Comparison of ENCODE assay signal across 23 cellular contexts in the genomic region with DNA sequence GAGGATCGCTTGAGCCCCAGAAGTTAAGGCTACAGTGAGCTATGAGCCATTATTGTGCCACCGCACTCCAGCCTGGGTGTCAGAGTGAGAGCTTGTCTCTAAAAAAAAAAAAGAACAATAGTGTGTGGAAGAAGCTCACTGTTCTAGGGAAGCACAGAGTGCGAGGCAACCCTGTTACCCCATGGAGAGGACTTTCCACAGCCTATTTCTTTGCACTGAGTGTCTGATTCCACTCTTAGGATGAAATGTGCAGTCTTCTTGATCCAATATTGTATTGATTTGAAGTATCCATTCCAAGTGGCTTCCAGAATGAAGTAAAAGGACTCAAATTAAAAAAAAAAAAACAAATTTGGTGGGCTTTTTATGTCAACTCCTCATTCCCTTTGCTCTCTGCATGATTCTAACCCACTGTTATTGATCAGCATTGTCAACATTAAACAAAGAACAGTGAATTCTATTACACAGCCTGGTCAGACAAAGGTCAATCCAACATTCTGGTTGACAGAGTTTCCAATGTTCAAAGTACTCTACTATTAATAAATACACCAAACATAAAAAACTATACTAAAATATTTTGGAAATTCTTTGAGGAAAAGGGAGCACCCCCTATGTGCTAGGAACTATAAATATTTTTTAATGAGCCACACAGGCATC.
DNase-seq lines count a peak whose midpoint lies in the region; ATAC-seq, FAIRE-seq and TF ChIP-seq lines count a peak whose summit lies in the region.
"Had no signal": no experiment of that assay in that cellular context is flagged by ENCODE, and none has a peak within 500 bp of the region (broad histone marks: within the 10 kb centered on the region; RNA-seq: fewer than 3 reads in every experiment).

No MANE protein-coding gene starts in this region.

- peak in 1 of 2 donors; percentile 34 for TF ChIP-seq RAD21 in liver (IDR thresholded peaks at IDR 0.05)

- H3K27ac ChIP-seq in liver (ENCODE audit: low read depth in 1 of 2, low read length in 2 of 2): no peak overlapping the region
- no peak overlapping the region for H3K27ac ChIP-seq in colonic mucosa
- H3K27ac ChIP-seq: 22Rv1; A549; BLaER1 treated with 17β-estradiol and CSF1 and Interleukin-3, amounts not matched to agents 10 nM and 100 nM; C4-2B had no signal

- H3K9ac ChIP-seq in liver (ENCODE audit: low read depth in 1 of 2, low read length in 2 of 2) (no peak overlapping the region), colonic mucosa (ENCODE audit: low read depth in 2 of 2, low read length in 2 of 2) (no peak overlapping the region)
- H3K9ac ChIP-seq: BLaER1 treated with 17β-estradiol and CSF1 and Interleukin-3, amounts not matched to agents 10 nM and 100 nM had no signal

- FAIRE-seq in HTR-8/SVneo (lab: Jason Lieb, UNC): no peak
- FAIRE-seq: A549, D721Med, G401.6, GM12891, GM19239 had no signal

- H3K9me3 ChIP-seq in liver (ENCODE audit: control insufficient read depth in 4 of 4, low read length in 3 of 4) (no peaks in the 10 kb centered on the region), colonic mucosa (no peaks in the 10 kb centered on the region)
- H3K9me3 ChIP-seq: A549; BLaER1 treated with 17β-estradiol and CSF1 and Interleukin-3, amounts not matched to agents 10 nM and 100 nM; Caco-2 had no signal

- no peak overlapping the region for H3K27ac Mint-ChIP-seq in activated CD4-positive, alpha-beta T cell treated with anti-CD3 and anti-CD28 coated beads, Interleukin-2, amount 10 ng/mL, durations not matched to agents 24 days and 14 days
- no peak overlapping the region for H3K27ac Mint-ChIP-seq in activated CD4-positive, alpha-beta T cell treated with anti-CD3 and anti-CD28 coated beads, Interleukin-2, amount 10 ng/mL, durations not matched to agents 7 days and 5 days
- H3K27ac Mint-ChIP-seq: B cell; CD4-positive, alpha-beta T cell; CD8-positive, alpha-beta T cell had no signal

- no peak overlapping the region for H3K4me3 Mint-ChIP-seq in activated CD4-positive, alpha-beta T cell treated with anti-CD3 and anti-CD28 coated beads, Interleukin-2, amount 10 ng/mL, durations not matched to agents 24 days and 14 days
- no peak overlapping the region for H3K4me3 Mint-ChIP-seq in activated CD4-positive, alpha-beta T cell treated with anti-CD3 and anti-CD28 coated beads, Interleukin-2, amount 10 ng/mL, durations not matched to agents 7 days and 5 days
- H3K4me3 Mint-ChIP-seq: B cell; CD4-positive, alpha-beta T cell; CD8-positive, alpha-beta T cell had no signal

- H3K36me3 ChIP-seq in liver (ENCODE audit: control insufficient read depth in 4 of 4, insufficient read depth in 3 of 4, low read depth in 1 of 4, low read length in 3 of 4): no peaks in the 10 kb centered on the region
- H3K36me3 ChIP-seq in colonic mucosa: no peaks in the 10 kb centered on the region
- H3K36me3 ChIP-seq: BLaER1 treated with 17β-estradiol and CSF1 and Interleukin-3, amounts not matched to agents 10 nM and 100 nM had no signal

- peaks cover 9% of the 10 kb centered on the region for H3K27me3 Mint-ChIP-seq in activated CD4-positive, alpha-beta T cell treated with anti-CD3 and anti-CD28 coated beads, Interleukin-2, amount 10 ng/mL, durations not matched to agents 24 days and 14 days
- peaks cover 2% of the 10 kb centered on the region for H3K27me3 Mint-ChIP-seq in activated CD4-positive, alpha-beta T cell treated with anti-CD3 and anti-CD28 coated beads, Interleukin-2, amount 10 ng/mL, durations not matched to agents 7 days and 5 days

- peak; percentile 77 for ATAC-seq in left lobe of liver
- ATAC-seq: A549; CD8-positive, alpha-beta T cell had no signal

- H3K4me1 Mint-ChIP-seq in activated CD4-positive, alpha-beta T cell treated with anti-CD3 and anti-CD28 coated beads, Interleukin-2, amount 10 ng/mL, durations not matched to agents 24 days and 14 days: peaks cover 2% of the 10 kb centered on the region
- H3K4me1 Mint-ChIP-seq in activated CD4-positive, alpha-beta T cell treated with anti-CD3 and anti-CD28 coated beads, Interleukin-2, amount 10 ng/mL, durations not matched to agents 7 days and 5 days: no peaks in the 10 kb centered on the region
- H3K4me1 Mint-ChIP-seq: B cell had no signal

- peak; percentile 10 for DNase-seq in activated CD4-positive, alpha-beta T cell treated with anti-CD3 and anti-CD28 coated beads, Interleukin-2, amount 10 ng/mL, durations not matched to agents 24 days and 14 days
- DNase-seq in activated CD4-positive, alpha-beta T cell treated with anti-CD3 and anti-CD28 coated beads, Interleukin-2, amount 10 ng/mL, durations not matched to agents 7 days and 5 days: no peak
- no peak for DNase-seq in left lobe of liver (ENCODE audit: low spot score)
- DNase-seq in HTR-8/SVneo (ENCODE audit: insufficient read length, low spot score): no peak
- no peak for DNase-seq in activated naive CD4-positive, alpha-beta T cell (lab: John Stamatoyannopoulos, UW)
- DNase-seq in colonic mucosa: no peak
- DNase-seq: AML-193; Caco-2; Calu3; CD4-positive, alpha-beta T cell; CD8-positive, alpha-beta T cell; DMS79 treated with DMSO at 0.1 percent for 48 hours; GF-D8 had no signal

- POLR2A ChIA-PET in activated CD4-positive, alpha-beta T cell treated with anti-CD3 and anti-CD28 coated beads, Interleukin-2, amount 10 ng/mL, durations not matched to agents 7 days and 5 days (lab: Charles Lee): no interaction called here

- CTCF ChIA-PET in activated CD4-positive, alpha-beta T cell treated with anti-CD3 and anti-CD28 coated beads, Interleukin-2, amount 10 ng/mL, durations not matched to agents 7 days and 5 days (lab: Charles Lee): no interaction called here

- 80% methylated on average over 3 of the region's 3 CpGs for WGBS in liver

- intact Hi-C loops in activated CD4-positive, alpha-beta T cell treated with anti-CD3 and anti-CD28 coated beads, Interleukin-2, amount 10 ng/mL, durations not matched to agents 24 days and 14 days (cut with micrococcal nuclease): no loop called here
- intact Hi-C loops in colonic mucosa (cut with DNase I): no loop called here

- H3K4me1 ChIP-seq in liver (ENCODE audit: control insufficient read depth in 4 of 4, insufficient read depth in 4 of 4, low read length in 3 of 4): peaks cover 0 to 6% (median 4%) of the 10 kb centered on the region in 4 donors
- no peaks in the 10 kb centered on the region for H3K4me1 ChIP-seq in colonic mucosa
- H3K4me1 ChIP-seq: A549; BLaER1 treated with 17β-estradiol and CSF1 and Interleukin-3, amounts not matched to agents 10 nM and 100 nM; Caco-2 had no signal

- TF ChIP-seq CTCF in liver (IDR thresholded peaks at IDR 0.05; ENCODE audit: low read depth, low read length, missing input control) (no peak), colonic mucosa (IDR thresholded peaks at IDR 0.05) (no peak)

- H3K36me3 Mint-ChIP-seq in activated CD4-positive, alpha-beta T cell treated with anti-CD3 and anti-CD28 coated beads, Interleukin-2, amount 10 ng/mL, durations not matched to agents 24 days and 14 days (ENCODE audit: low read depth): no peaks in the 10 kb centered on the region
- H3K36me3 Mint-ChIP-seq in activated CD4-positive, alpha-beta T cell treated with anti-CD3 and anti-CD28 coated beads, Interleukin-2, amount 10 ng/mL, durations not matched to agents 7 days and 5 days (ENCODE audit: low read depth): no peaks in the 10 kb centered on the region
- H3K36me3 Mint-ChIP-seq: CD8-positive, alpha-beta T cell had no signal

- H3K27me3 ChIP-seq in liver (ENCODE audit: control insufficient read depth in 4 of 4, insufficient read depth in 4 of 4, low read length in 3 of 4) (no peaks in the 10 kb centered on the region), colonic mucosa (no peaks in the 10 kb centered on the region)
- H3K27me3 ChIP-seq: BLaER1 treated with 17β-estradiol and CSF1 and Interleukin-3, amounts not matched to agents 10 nM and 100 nM had no signal

- H3K4me3 ChIP-seq in liver (ENCODE audit: low read depth in 1 of 3, low read length in 3 of 3): no peak overlapping the region
- no peak overlapping the region for H3K4me3 ChIP-seq in colonic mucosa
- H3K4me3 ChIP-seq: A549; BLaER1 treated with 17β-estradiol and CSF1 and Interleukin-3, amounts not matched to agents 10 nM and 100 nM had no signal

- H3K9me3 Mint-ChIP-seq in activated CD4-positive, alpha-beta T cell treated with anti-CD3 and anti-CD28 coated beads, Interleukin-2, amount 10 ng/mL, durations not matched to agents 24 days and 14 days: peaks cover 4% of the 10 kb centered on the region
- H3K9me3 Mint-ChIP-seq in activated CD4-positive, alpha-beta T cell treated with anti-CD3 and anti-CD28 coated beads, Interleukin-2, amount 10 ng/mL, durations not matched to agents 7 days and 5 days: no peaks in the 10 kb centered on the region
- H3K9me3 Mint-ChIP-seq: CD8-positive, alpha-beta T cell had no signal

TF ChIP-seq in liver, 16 proteins besides CTCF, POLR2A, EP300 and RAD21 (continues in another document):
- TF ChIP-seq TAF1 (conservative IDR thresholded peaks at IDR 0.05): no peak
- TF ChIP-seq, protein P1, sequence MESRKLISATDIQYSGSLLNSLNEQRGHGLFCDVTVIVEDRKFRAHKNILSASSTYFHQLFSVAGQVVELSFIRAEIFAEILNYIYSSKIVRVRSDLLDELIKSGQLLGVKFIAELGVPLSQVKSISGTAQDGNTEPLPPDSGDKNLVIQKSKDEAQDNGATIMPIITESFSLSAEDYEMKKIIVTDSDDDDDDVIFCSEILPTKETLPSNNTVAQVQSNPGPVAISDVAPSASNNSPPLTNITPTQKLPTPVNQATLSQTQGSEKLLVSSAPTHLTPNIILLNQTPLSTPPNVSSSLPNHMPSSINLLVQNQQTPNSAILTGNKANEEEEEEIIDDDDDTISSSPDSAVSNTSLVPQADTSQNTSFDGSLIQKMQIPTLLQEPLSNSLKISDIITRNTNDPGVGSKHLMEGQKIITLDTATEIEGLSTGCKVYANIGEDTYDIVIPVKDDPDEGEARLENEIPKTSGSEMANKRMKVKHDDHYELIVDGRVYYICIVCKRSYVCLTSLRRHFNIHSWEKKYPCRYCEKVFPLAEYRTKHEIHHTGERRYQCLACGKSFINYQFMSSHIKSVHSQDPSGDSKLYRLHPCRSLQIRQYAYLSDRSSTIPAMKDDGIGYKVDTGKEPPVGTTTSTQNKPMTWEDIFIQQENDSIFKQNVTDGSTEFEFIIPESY (IDR thresholded peaks at IDR 0.05): no peak
- peak; percentile 67 for TF ChIP-seq SP1 (IDR thresholded peaks at IDR 0.05)
